1 cellular context compared by ENCODE assay signal in the genomic region with DNA sequence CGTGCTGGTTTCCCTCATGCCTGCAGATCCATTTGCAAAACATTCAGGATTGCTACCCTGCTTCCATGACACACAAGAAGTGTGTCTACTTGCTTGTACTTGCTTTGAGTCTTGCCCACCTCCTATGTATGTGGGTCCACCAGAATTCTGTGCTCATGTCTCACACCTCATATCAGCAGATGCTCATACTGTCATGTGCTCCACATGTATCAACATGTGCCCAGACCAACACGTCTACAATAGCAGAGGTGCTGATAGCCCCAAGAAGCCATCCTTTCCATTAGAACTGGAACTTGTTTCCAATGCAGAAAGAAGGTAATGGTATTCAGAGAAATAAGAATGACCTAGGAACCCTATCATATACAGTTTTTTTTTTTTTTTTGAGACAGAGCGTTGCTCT.
TF ChIP-seq lines count a peak whose summit lies in the region.

No MANE protein-coding gene starts in this region.

TF ChIP-seq in K562, 482 proteins besides CTCF, POLR2A, EP300 and RAD21:
- no peak for TF ChIP-seq ETV5 (CRISPR knock-in tag; IDR thresholded peaks at IDR 0.05; ENCODE audit: low read depth)
- TF ChIP-seq TBP (optimal IDR thresholded peaks at IDR 0.05; ENCODE audit: low read depth, low read length) = no peak
- TF ChIP-seq MEIS2 (IDR thresholded peaks at IDR 0.05; ENCODE audit: partially characterized antibody) = no peak
- no peak for TF ChIP-seq ILK (tag; IDR thresholded peaks at IDR 0.05; ENCODE audit: borderline replicate concordance, low read depth)
- TF ChIP-seq CBX5 (IDR thresholded peaks at IDR 0.05; ENCODE audit: borderline replicate concordance, low read depth) = no peak
- TF ChIP-seq GTF2A2 (tag; IDR thresholded peaks at IDR 0.05) = no peak
- TF ChIP-seq HNRNPH1 (optimal IDR thresholded peaks at IDR 0.05; ENCODE audit: low read depth, low read length) = no peak
- TF ChIP-seq, protein P1, sequence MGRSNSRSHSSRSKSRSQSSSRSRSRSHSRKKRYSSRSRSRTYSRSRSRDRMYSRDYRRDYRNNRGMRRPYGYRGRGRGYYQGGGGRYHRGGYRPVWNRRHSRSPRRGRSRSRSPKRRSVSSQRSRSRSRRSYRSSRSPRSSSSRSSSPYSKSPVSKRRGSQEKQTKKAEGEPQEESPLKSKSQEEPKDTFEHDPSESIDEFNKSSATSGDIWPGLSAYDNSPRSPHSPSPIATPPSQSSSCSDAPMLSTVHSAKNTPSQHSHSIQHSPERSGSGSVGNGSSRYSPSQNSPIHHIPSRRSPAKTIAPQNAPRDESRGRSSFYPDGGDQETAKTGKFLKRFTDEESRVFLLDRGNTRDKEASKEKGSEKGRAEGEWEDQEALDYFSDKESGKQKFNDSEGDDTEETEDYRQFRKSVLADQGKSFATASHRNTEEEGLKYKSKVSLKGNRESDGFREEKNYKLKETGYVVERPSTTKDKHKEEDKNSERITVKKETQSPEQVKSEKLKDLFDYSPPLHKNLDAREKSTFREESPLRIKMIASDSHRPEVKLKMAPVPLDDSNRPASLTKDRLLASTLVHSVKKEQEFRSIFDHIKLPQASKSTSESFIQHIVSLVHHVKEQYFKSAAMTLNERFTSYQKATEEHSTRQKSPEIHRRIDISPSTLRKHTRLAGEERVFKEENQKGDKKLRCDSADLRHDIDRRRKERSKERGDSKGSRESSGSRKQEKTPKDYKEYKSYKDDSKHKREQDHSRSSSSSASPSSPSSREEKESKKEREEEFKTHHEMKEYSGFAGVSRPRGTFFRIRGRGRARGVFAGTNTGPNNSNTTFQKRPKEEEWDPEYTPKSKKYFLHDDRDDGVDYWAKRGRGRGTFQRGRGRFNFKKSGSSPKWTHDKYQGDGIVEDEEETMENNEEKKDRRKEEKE (IDR thresholded peaks at IDR 0.05; ENCODE audit: borderline replicate concordance in 1 of 2, control insufficient read depth in 1 of 2, low read depth in 2 of 2, low read length in 1 of 2) = no peak
- TF ChIP-seq KHSRP (IDR thresholded peaks at IDR 0.05) = no peak
- no peak for TF ChIP-seq C11orf30 (IDR thresholded peaks at IDR 0.05; ENCODE audit: low read depth)
